Comparison of ENCODE assay signal across 8 cellular contexts in the genomic region with DNA sequence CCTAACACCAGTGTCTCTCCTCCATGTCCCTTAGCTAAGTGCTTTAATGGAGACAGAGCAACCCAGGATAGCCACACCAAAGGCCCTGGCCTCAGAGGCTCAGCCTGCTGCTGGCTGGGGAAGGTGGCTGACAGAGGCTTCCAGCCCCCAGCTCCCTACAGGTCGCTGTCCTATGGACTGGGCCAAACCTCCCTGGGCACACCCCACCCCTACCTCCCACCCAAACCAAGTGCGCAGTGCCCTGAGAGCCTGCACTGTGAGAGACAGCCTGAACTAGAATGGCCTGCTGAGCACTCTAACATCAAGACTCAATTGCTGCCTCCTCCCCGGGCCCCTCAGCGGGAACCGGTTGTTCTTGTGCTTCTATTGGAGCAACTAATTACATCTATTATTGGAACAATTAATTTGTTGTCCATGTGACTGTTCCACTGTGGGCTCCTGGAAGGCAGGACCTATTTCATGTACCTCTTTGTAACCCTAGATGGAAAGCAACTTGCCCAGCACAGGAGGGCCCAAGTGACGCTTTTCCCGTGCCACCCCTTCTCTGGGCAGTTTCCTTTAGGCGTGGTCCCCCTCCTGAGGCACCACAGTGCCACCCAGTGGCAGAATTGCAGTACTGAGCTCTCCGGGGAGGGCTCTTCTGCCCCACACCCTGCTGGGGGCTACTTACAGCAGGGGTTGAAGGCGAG.
A peak's percentile ranks its signal among the peaks of the same experiment; 100 is the strongest.
DNase-seq lines count a peak whose midpoint lies in the region; TF ChIP-seq lines count a peak whose summit lies in the region.

No MANE protein-coding gene starts in this region.

- H3K27ac ChIP-seq in GM23248 (no peak overlapping the region), trophoblast cell (ENCODE audit: low read depth, low read length) (no peak overlapping the region), tibial nerve (no peak overlapping the region)

- TF ChIP-seq CTCF in tibial nerve (IDR thresholded peaks at IDR 0.05): peak; percentile 88 to 93 (median 92)

- no peak overlapping the region for H3K14ac ChIP-seq in trophoblast cell (ENCODE audit: low read length)

- H3K79me2 ChIP-seq in GM23248 (ENCODE audit: insufficient read depth) (no peaks in the 10 kb centered on the region), trophoblast cell (ENCODE audit: control insufficient read depth, insufficient read depth, low read length, poor library complexity) (no peaks in the 10 kb centered on the region)

- peak overlapping the region; percentile 52 for H2AK5ac ChIP-seq in trophoblast cell (ENCODE audit: low read length)

- no peak overlapping the region for H3K23ac ChIP-seq in trophoblast cell (ENCODE audit: low read length)

- H2AFZ ChIP-seq in GM23248 (peak overlapping the region; percentile 78), trophoblast cell (ENCODE audit: insufficient read depth, low read length, poor library complexity) (peak overlapping the region; percentile 23)

- WGBS in GM23248 (ENCODE audit: low coverage in 1 of 2, low lambda C conversion rate in 2 of 2, missing lambda C conversion rate in 2 of 2), 2 experiments: 21 to 28% methylated on average over 10 of the region's 10 CpGs
- WGBS in trophoblast cell (ENCODE audit: extremely low coverage, insufficient coverage, insufficient read length): no CpG with 5 or more reads among the region's 10 CpGs
- WGBS in tibial nerve, 2 donors: 15 to 20% methylated on average over 9 to 10 of the region's 10 CpGs

- no peak overlapping the region for H2BK120ac ChIP-seq in trophoblast cell (ENCODE audit: insufficient read depth, low read length, poor library complexity)

- DNase-seq in GF-D8 (lab: John Stamatoyannopoulos, UW): peak; percentile 6
- peak; percentile 78 for DNase-seq in GM23248
- peak; percentile 49 for DNase-seq in LHCN-M2 (ENCODE audit: low read depth)
- DNase-seq in SHP77 (lab: John Stamatoyannopoulos, UW): peak; percentile 10 to 24
- DNase-seq in activated gamma-delta T cell treated with anti-CD3 and anti-CD28 coated beads, Interleukin-2, amount 50 U/mL, for 16 hours (ENCODE audit: low read depth): peak; percentile 60
- DNase-seq in germinal center (ENCODE audit: low spot score): peak; percentile 85
- DNase-seq in trophoblast cell: peak; percentile 50 to 83
- DNase-seq in tibial nerve (ENCODE audit: low spot score in 2 of 2): peak; percentile 39 to 48

- H3K9me3 ChIP-seq in GM23248 (ENCODE audit: low read depth) (no peaks in the 10 kb centered on the region), trophoblast cell (ENCODE audit: insufficient read depth, low read depth, low read length) (no peaks in the 10 kb centered on the region), tibial nerve (no peaks in the 10 kb centered on the region)

- H3F3A ChIP-seq in GM23248 (ENCODE audit: insufficient read depth): no peaks in the 10 kb centered on the region

- no peak overlapping the region for H4K91ac ChIP-seq in trophoblast cell (ENCODE audit: low read depth, low read length)

- H4K12ac ChIP-seq in trophoblast cell (ENCODE audit: low read depth, low read length): no peak overlapping the region

- no peak overlapping the region for H3K4ac ChIP-seq in trophoblast cell (ENCODE audit: low read depth, low read length)

- no peak overlapping the region for H2BK12ac ChIP-seq in trophoblast cell (ENCODE audit: low read length)

- H3K4me1 ChIP-seq in GM23248 (ENCODE audit: insufficient read depth) (no peaks in the 10 kb centered on the region), trophoblast cell (ENCODE audit: control insufficient read depth in 1 of 2, insufficient read depth in 2 of 2, low read length in 2 of 2) (no peaks in the 10 kb centered on the region), tibial nerve (peaks cover 0 to 11% (median 0%) of the 10 kb centered on the region in 4 donors)

- H3K27me3 ChIP-seq in GM23248 (replicated peaks; ENCODE audit: insufficient read depth) (no peaks in the 10 kb centered on the region), trophoblast cell (ENCODE audit: insufficient read depth, low read length) (no peaks in the 10 kb centered on the region), tibial nerve (no peaks in the 10 kb centered on the region)

- H4K8ac ChIP-seq in trophoblast cell (ENCODE audit: low read depth, low read length): no peak overlapping the region

- TF ChIP-seq EP300 in tibial nerve (IDR thresholded peaks at IDR 0.05): no peak

- H2BK5ac ChIP-seq in trophoblast cell (ENCODE audit: low read depth, low read length, poor library complexity): no peak overlapping the region

- H3K9ac ChIP-seq in GM23248: no peak overlapping the region
- H3K9ac ChIP-seq in trophoblast cell (ENCODE audit: low read length): no peak overlapping the region

- in situ Hi-C loops in GM23248 (cut with MboI): loop anchor here (10.0 kb wide), 1 partner anchor 190 kb away; no protein-coding TSS in a partner anchor

- H4K20me1 ChIP-seq in GM23248 (ENCODE audit: insufficient read depth): no peaks in the 10 kb centered on the region

- H3K4me3 ChIP-seq in GM23248 (0 out of 2 replicates have a peak overlapping the region, but pooled peaks have one; percentile 47), trophoblast cell (ENCODE audit: low read depth, low read length) (no peak overlapping the region), tibial nerve (no peak overlapping the region)

- H3K36me3 ChIP-seq in GM23248 (ENCODE audit: low read depth): no peaks in the 10 kb centered on the region
- H3K36me3 ChIP-seq in trophoblast cell (ENCODE audit: control insufficient read depth in 1 of 2, insufficient read depth in 2 of 2, low read length in 2 of 2): no peaks in the 10 kb centered on the region
- H3K36me3 ChIP-seq in tibial nerve: no peaks in the 10 kb centered on the region

- no peak for TF ChIP-seq POLR2A in tibial nerve (IDR thresholded peaks at IDR 0.05)

- no peaks in the 10 kb centered on the region for H3K79me1 ChIP-seq in trophoblast cell (ENCODE audit: low read length)

- H3K4me2 ChIP-seq in GM23248 (ENCODE audit: unreplicated experiment) (peak overlapping the region; percentile 34), trophoblast cell (ENCODE audit: low read length) (peak overlapping the region; percentile 20)

- H3K9me2 ChIP-seq in GM23248 (ENCODE audit: insufficient read depth): no peaks in the 10 kb centered on the region

- no peak overlapping the region for H3K18ac ChIP-seq in trophoblast cell (ENCODE audit: low read length)

Comparison
In these comparisons a context has a peak if more than half of its experiments do, and no peak if none do; other contexts are left out.
1. DNase-seq: peak in every context shown above with its lines; median percentile 85 in germinal center; 78 in GM23248; 66 in trophoblast cell; 60 in activated gamma-delta T cell treated with anti-CD3 and anti-CD28 coated beads, Interleukin-2, amount 50 U/mL, for 16 hours; 49 in LHCN-M2; 44 in tibial nerve; 17 in SHP77; 6 in GF-D8.